Comparison of ENCODE assay signal across 1 cellular context in the genomic region with DNA sequence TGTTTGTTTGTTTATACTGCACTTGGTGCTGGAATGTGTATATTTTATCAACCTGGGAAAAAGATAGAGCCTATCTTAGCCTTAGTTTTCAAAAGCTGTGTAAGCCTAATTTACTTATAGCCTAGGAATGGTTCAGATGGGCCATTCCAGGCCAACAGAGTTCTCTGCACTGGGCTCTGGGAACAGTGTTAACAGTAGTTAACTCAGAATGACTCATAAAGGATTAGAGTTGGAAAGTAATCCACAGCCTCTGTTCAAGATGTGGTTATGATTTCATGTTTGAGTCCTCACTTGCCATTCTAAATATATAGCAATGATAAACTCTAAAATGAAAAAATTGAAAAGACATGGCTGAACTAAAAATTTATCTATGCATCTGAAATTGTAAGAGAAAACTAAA.
TF ChIP-seq lines count a peak whose summit lies in the region.

No MANE protein-coding gene starts in this region.

TF ChIP-seq in GM23338, 12 proteins besides CTCF, POLR2A, EP300 and RAD21:
- TF ChIP-seq ZNF114 (CRISPR knock-in tag; IDR thresholded peaks at IDR 0.05): no peak
- no peak for TF ChIP-seq NANOG (IDR thresholded peaks at IDR 0.05; ENCODE audit: borderline replicate concordance)
- no peak for TF ChIP-seq CREB1 (CRISPR knock-in tag; IDR thresholded peaks at IDR 0.05; ENCODE audit: low read depth)
- no peak for TF ChIP-seq EZH2 (IDR thresholded peaks at IDR 0.05; ENCODE audit: low read depth, unreplicated experiment)
- TF ChIP-seq ZNF331 (CRISPR knock-in tag; IDR thresholded peaks at IDR 0.05; ENCODE audit: low read depth): no peak
- TF ChIP-seq POLR2AphosphoS5 (IDR thresholded peaks at IDR 0.05; ENCODE audit: low read depth): no peak
- TF ChIP-seq, protein P1, sequence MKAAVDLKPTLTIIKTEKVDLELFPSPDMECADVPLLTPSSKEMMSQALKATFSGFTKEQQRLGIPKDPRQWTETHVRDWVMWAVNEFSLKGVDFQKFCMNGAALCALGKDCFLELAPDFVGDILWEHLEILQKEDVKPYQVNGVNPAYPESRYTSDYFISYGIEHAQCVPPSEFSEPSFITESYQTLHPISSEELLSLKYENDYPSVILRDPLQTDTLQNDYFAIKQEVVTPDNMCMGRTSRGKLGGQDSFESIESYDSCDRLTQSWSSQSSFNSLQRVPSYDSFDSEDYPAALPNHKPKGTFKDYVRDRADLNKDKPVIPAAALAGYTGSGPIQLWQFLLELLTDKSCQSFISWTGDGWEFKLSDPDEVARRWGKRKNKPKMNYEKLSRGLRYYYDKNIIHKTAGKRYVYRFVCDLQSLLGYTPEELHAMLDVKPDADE (IDR thresholded peaks at IDR 0.05): no peak
- TF ChIP-seq, protein P2, sequence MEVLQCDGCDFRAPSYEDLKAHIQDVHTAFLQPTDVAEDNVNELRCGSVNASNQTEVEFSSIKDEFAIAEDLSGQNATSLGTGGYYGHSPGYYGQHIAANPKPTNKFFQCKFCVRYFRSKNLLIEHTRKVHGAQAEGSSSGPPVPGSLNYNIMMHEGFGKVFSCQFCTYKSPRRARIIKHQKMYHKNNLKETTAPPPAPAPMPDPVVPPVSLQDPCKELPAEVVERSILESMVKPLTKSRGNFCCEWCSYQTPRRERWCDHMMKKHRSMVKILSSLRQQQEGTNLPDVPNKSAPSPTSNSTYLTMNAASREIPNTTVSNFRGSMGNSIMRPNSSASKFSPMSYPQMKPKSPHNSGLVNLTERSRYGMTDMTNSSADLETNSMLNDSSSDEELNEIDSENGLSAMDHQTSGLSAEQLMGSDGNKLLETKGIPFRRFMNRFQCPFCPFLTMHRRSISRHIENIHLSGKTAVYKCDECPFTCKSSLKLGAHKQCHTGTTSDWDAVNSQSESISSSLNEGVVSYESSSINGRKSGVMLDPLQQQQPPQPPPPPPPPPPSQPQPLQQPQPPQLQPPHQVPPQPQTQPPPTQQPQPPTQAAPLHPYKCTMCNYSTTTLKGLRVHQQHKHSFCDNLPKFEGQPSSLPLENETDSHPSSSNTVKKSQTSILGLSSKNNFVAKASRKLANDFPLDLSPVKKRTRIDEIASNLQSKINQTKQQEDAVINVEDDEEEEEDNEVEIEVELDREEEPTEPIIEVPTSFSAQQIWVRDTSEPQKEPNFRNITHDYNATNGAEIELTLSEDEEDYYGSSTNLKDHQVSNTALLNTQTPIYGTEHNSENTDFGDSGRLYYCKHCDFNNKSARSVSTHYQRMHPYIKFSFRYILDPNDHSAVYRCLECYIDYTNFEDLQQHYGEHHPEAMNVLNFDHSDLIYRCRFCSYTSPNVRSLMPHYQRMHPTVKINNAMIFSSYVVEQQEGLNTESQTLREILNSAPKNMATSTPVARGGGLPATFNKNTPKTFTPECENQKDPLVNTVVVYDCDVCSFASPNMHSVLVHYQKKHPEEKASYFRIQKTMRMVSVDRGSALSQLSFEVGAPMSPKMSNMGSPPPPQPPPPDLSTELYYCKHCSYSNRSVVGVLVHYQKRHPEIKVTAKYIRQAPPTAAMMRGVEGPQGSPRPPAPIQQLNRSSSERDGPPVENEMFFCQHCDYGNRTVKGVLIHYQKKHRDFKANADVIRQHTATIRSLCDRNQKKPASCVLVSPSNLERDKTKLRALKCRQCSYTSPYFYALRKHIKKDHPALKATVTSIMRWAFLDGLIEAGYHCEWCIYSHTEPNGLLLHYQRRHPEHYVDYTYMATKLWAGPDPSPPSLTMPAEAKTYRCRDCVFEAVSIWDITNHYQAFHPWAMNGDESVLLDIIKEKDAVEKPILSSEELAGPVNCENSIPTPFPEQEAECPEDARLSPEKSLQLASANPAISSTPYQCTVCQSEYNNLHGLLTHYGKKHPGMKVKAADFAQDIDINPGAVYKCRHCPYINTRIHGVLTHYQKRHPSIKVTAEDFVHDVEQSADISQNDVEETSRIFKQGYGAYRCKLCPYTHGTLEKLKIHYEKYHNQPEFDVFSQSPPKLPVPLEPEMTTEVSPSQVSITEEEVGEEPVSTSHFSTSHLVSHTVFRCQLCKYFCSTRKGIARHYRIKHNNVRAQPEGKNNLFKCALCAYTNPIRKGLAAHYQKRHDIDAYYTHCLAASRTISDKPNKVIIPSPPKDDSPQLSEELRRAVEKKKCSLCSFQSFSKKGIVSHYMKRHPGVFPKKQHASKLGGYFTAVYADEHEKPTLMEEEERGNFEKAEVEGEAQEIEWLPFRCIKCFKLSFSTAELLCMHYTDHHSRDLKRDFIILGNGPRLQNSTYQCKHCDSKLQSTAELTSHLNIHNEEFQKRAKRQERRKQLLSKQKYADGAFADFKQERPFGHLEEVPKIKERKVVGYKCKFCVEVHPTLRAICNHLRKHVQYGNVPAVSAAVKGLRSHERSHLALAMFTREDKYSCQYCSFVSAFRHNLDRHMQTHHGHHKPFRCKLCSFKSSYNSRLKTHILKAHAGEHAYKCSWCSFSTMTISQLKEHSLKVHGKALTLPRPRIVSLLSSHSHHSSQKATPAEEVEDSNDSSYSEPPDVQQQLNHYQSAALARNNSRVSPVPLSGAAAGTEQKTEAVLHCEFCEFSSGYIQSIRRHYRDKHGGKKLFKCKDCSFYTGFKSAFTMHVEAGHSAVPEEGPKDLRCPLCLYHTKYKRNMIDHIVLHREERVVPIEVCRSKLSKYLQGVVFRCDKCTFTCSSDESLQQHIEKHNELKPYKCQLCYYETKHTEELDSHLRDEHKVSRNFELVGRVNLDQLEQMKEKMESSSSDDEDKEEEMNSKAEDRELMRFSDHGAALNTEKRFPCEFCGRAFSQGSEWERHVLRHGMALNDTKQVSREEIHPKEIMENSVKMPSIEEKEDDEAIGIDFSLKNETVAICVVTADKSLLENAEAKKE (CRISPR knock-in tag; IDR thresholded peaks at IDR 0.05): no peak
- no peak for TF ChIP-seq EZH2phosphoT487 (IDR thresholded peaks at IDR 0.05; ENCODE audit: unreplicated experiment)
- no peak for TF ChIP-seq JUNB (IDR thresholded peaks at IDR 0.05; ENCODE audit: unreplicated experiment)
- TF ChIP-seq STAT1 (IDR thresholded peaks at IDR 0.05; ENCODE audit: unreplicated experiment): no peak
- TF ChIP-seq, protein P3, sequence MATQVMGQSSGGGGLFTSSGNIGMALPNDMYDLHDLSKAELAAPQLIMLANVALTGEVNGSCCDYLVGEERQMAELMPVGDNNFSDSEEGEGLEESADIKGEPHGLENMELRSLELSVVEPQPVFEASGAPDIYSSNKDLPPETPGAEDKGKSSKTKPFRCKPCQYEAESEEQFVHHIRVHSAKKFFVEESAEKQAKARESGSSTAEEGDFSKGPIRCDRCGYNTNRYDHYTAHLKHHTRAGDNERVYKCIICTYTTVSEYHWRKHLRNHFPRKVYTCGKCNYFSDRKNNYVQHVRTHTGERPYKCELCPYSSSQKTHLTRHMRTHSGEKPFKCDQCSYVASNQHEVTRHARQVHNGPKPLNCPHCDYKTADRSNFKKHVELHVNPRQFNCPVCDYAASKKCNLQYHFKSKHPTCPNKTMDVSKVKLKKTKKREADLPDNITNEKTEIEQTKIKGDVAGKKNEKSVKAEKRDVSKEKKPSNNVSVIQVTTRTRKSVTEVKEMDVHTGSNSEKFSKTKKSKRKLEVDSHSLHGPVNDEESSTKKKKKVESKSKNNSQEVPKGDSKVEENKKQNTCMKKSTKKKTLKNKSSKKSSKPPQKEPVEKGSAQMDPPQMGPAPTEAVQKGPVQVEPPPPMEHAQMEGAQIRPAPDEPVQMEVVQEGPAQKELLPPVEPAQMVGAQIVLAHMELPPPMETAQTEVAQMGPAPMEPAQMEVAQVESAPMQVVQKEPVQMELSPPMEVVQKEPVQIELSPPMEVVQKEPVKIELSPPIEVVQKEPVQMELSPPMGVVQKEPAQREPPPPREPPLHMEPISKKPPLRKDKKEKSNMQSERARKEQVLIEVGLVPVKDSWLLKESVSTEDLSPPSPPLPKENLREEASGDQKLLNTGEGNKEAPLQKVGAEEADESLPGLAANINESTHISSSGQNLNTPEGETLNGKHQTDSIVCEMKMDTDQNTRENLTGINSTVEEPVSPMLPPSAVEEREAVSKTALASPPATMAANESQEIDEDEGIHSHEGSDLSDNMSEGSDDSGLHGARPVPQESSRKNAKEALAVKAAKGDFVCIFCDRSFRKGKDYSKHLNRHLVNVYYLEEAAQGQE (IDR thresholded peaks at IDR 0.05; ENCODE audit: unreplicated experiment): no peak
